ENCODE assay signal across 21 cellular contexts in the genomic region with DNA sequence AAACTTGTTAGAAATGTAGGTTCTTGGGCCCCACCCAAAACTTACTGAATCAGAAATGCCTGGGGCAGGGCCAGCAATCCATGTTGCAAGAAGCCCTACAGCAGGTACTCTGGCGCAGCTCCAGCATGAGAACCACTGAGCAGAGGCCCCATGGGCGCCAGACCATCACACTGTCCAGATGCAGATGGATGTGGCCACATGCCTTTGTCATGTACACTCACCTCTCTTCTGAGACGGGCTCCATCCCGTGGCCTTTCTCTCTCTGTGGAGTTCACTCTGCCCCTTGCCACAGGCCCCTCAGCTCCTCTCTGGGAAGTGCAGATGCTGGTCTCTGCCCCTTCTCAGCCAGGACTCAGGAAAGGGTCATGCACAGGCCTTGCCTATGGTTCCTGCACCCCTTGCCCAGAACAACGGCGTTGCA. TPM values are rescaled to one million over a fixed set of nuclear protein-coding genes. Genes with fewer than 3 reads are reported as not detected.
DNase-seq lines count a peak whose midpoint lies in the region; ATAC-seq and TF ChIP-seq lines count a peak whose summit lies in the region.
"Had no signal": no experiment of that assay in that cellular context is flagged by ENCODE, and none has a peak within 500 bp of the region (broad histone marks: within the 10 kb centered on the region; RNA-seq: fewer than 3 reads in every experiment).

No MANE protein-coding gene starts in this region.

- CTCF ChIA-PET in activated CD4-positive, alpha-beta memory T cell treated with anti-CD3 and anti-CD28 coated beads, Interleukin-2, amount 10 ng/mL, durations not matched to agents 7 days and 5 days (lab: Charles Lee), result interaction anchor here (1.3 kb wide), 1 partner anchor 8 kb away, joined by 3 read pairs; no protein-coding TSS in a partner anchor
- CTCF ChIA-PET in activated CD4-positive, alpha-beta memory T cell treated with anti-CD3 and anti-CD28 coated beads for 36 hours (lab: Charles Lee), result interaction anchor here (0.9 to 1.3 kb wide), 2 partner anchors 13 to 33 kb away, joined by 3 read pairs; a partner anchor contains a TSS

- H3K27me3 ChIP-seq in sigmoid colon, result no peaks in the 10 kb centered on the region
- H3K27me3 ChIP-seq: BLaER1, esophagus muscularis mucosa had no signal

- H3K27ac ChIP-seq in sigmoid colon, result no peak overlapping the region
- H3K27ac ChIP-seq: A549, BLaER1, esophagus muscularis mucosa had no signal

- 95 to 96% methylated on average over 6 of the region's 6 CpGs for WGBS in sigmoid colon, 2 donors

- H3K27me3 Mint-ChIP-seq in activated CD4-positive, alpha-beta memory T cell treated with anti-CD3 and anti-CD28 coated beads, Interleukin-2, amount 10 ng/mL, durations not matched to agents 7 days and 5 days, result no peaks in the 10 kb centered on the region
- H3K27me3 Mint-ChIP-seq in activated CD4-positive, alpha-beta memory T cell treated with anti-CD3 and anti-CD28 coated beads for 36 hours, result no peaks in the 10 kb centered on the region
- H3K27me3 Mint-ChIP-seq: activated naive CD8-positive, alpha-beta T cell treated with anti-CD3 and anti-CD28 coated beads for 36 hours had no signal

- DNase-seq in activated CD4-positive, alpha-beta memory T cell treated with anti-CD3 and anti-CD28 coated beads, Interleukin-2, amount 10 ng/mL, durations not matched to agents 7 days and 5 days, result no peak
- no peak for DNase-seq in activated CD4-positive, alpha-beta memory T cell treated with anti-CD3 and anti-CD28 coated beads for 36 hours
- DNase-seq in RPMI8226, result peak; percentile 39
- peak; percentile 63 for DNase-seq in glomerular visceral epithelial cell (ENCODE audit: extremely low spot score)
- peak; percentile 66 for DNase-seq in sigmoid colon
- no peak for DNase-seq in activated CD8-positive, alpha-beta memory T cell treated with anti-CD3 and anti-CD28 coated beads, Interleukin-2, amount 50 U/mL, for 48 hours
- DNase-seq: activated CD4-positive, alpha-beta T cell treated with anti-CD3 and anti-CD28 coated beads for 1 hour; activated naive CD8-positive, alpha-beta T cell treated with anti-CD3 and anti-CD28 coated beads for 36 hours; Calu3; effector memory CD4-positive, alpha-beta T cell; H9; kidney glomerular epithelial cell; mesenchymal stem cell; NCI-H1105 treated with DMSO at 0.1 percent for 48 hours had no signal

- H3K4me1 Mint-ChIP-seq in activated CD4-positive, alpha-beta memory T cell treated with anti-CD3 and anti-CD28 coated beads, Interleukin-2, amount 10 ng/mL, durations not matched to agents 7 days and 5 days, result peaks cover 34% of the 10 kb centered on the region
- peaks cover 24% of the 10 kb centered on the region for H3K4me1 Mint-ChIP-seq in activated CD4-positive, alpha-beta memory T cell treated with anti-CD3 and anti-CD28 coated beads for 36 hours (ENCODE audit: low read depth)

- intact Hi-C loops in activated CD4-positive, alpha-beta memory T cell treated with anti-CD3 and anti-CD28 coated beads for 36 hours (cut with micrococcal nuclease), result loop anchor here (5.0 kb wide), 1 partner anchor 45 kb away; a partner anchor contains a TSS
- intact Hi-C loops in sigmoid colon (cut with DNase I), result loop anchor here (5.0 kb wide), 3 partner anchors 55 to 455 kb away; a partner anchor contains a TSS

- TF ChIP-seq CTCF in sigmoid colon (IDR thresholded peaks at IDR 0.05), result no peak

- H3K27ac Mint-ChIP-seq in activated CD4-positive, alpha-beta memory T cell treated with anti-CD3 and anti-CD28 coated beads, Interleukin-2, amount 10 ng/mL, durations not matched to agents 7 days and 5 days, result no peak overlapping the region
- H3K27ac Mint-ChIP-seq in activated CD4-positive, alpha-beta memory T cell treated with anti-CD3 and anti-CD28 coated beads for 36 hours, result no peak overlapping the region
- H3K27ac Mint-ChIP-seq: activated naive CD8-positive, alpha-beta T cell treated with anti-CD3 and anti-CD28 coated beads for 36 hours; H9 had no signal

- peaks cover 0 to 18% (median 14%) of the 10 kb centered on the region in 4 donors for H3K4me1 ChIP-seq in sigmoid colon

- peaks cover 17% of the 10 kb centered on the region for H3K36me3 Mint-ChIP-seq in activated CD4-positive, alpha-beta memory T cell treated with anti-CD3 and anti-CD28 coated beads, Interleukin-2, amount 10 ng/mL, durations not matched to agents 7 days and 5 days (ENCODE audit: low read depth)
- peaks cover 13% of the 10 kb centered on the region for H3K36me3 Mint-ChIP-seq in activated CD4-positive, alpha-beta memory T cell treated with anti-CD3 and anti-CD28 coated beads for 36 hours

- no peaks in the 10 kb centered on the region for H3K36me3 ChIP-seq in sigmoid colon

- TF ChIP-seq POLR2A in sigmoid colon (IDR thresholded peaks at IDR 0.05), result no peak

- no peaks in the 10 kb centered on the region for H3K9me3 ChIP-seq in sigmoid colon
- H3K9me3 ChIP-seq: A549, BLaER1, esophagus muscularis mucosa had no signal

- no peaks in the 10 kb centered on the region for H3K9me3 Mint-ChIP-seq in activated CD4-positive, alpha-beta memory T cell treated with anti-CD3 and anti-CD28 coated beads, Interleukin-2, amount 10 ng/mL, durations not matched to agents 7 days and 5 days
- H3K9me3 Mint-ChIP-seq in activated CD4-positive, alpha-beta memory T cell treated with anti-CD3 and anti-CD28 coated beads for 36 hours, result no peaks in the 10 kb centered on the region
- H3K9me3 Mint-ChIP-seq: activated naive CD8-positive, alpha-beta T cell treated with anti-CD3 and anti-CD28 coated beads for 36 hours; H9 had no signal

- ATAC-seq in GM18511 (IDR thresholded peaks at IDR 0.05; ENCODE audit: unreplicated experiment), result no peak
- no peak for ATAC-seq in GM19397 (IDR thresholded peaks at IDR 0.05; ENCODE audit: unreplicated experiment)
- ATAC-seq: A549 had no signal

- H3K4me3 ChIP-seq in sigmoid colon, result no peak overlapping the region
- H3K4me3 ChIP-seq: A549, BLaER1, esophagus muscularis mucosa had no signal

- POLR2A ChIA-PET in activated CD4-positive, alpha-beta memory T cell treated with anti-CD3 and anti-CD28 coated beads, Interleukin-2, amount 10 ng/mL, durations not matched to agents 7 days and 5 days (lab: Charles Lee), result interaction anchor here (2.8 kb wide), 1 partner anchor 87 kb away, joined by 7 read pairs; a partner anchor contains a TSS
- POLR2A ChIA-PET in activated CD4-positive, alpha-beta memory T cell treated with anti-CD3 and anti-CD28 coated beads for 36 hours (lab: Charles Lee), result no interaction called here

- peak overlapping the region; percentile 4 for H3K4me3 Mint-ChIP-seq in activated CD4-positive, alpha-beta memory T cell treated with anti-CD3 and anti-CD28 coated beads, Interleukin-2, amount 10 ng/mL, durations not matched to agents 7 days and 5 days
- H3K4me3 Mint-ChIP-seq in activated CD4-positive, alpha-beta memory T cell treated with anti-CD3 and anti-CD28 coated beads for 36 hours, result no peak overlapping the region
- H3K4me3 Mint-ChIP-seq: activated naive CD8-positive, alpha-beta T cell treated with anti-CD3 and anti-CD28 coated beads for 36 hours had no signal

- TF ChIP-seq EP300 in sigmoid colon (IDR thresholded peaks at IDR 0.05), result no peak

RNA-seq across cellular contexts. Expression of a gene that starts 2.3 kb away (rescaled TPM):
- 10 to 100 TPM; 74.5 to 75.8 TPM for total RNA-seq in activated CD4-positive, alpha-beta memory T cell treated with anti-CD3 and anti-CD28 coated beads, Interleukin-2, amount 10 ng/mL, durations not matched to agents 7 days and 5 days
- 10 to 100 TPM; 53.5 to 54.7 TPM for total RNA-seq in activated CD4-positive, alpha-beta memory T cell treated with anti-CD3 and anti-CD28 coated beads for 36 hours
- total RNA-seq in sigmoid colon, result 1 to 10 TPM in 2 of 4 donors, under 1 TPM in 2; 0.71 to 1.9 (median 1.1) TPM
- 10 to 100 TPM in 1 of 3 donors, 1 to 10 TPM in 1, under 1 TPM in 1; 0.60 to 11.6 (median 1.2) TPM for polyA plus RNA-seq in sigmoid colon

RNA-seq across cellular contexts. Expression of a gene that starts 33.0 kb away (rescaled TPM):
- 10 to 100 TPM; 12.5 to 13.9 TPM for total RNA-seq in activated CD4-positive, alpha-beta memory T cell treated with anti-CD3 and anti-CD28 coated beads, Interleukin-2, amount 10 ng/mL, durations not matched to agents 7 days and 5 days
- total RNA-seq in activated CD4-positive, alpha-beta memory T cell treated with anti-CD3 and anti-CD28 coated beads for 36 hours, result 10 to 100 TPM; 23.9 to 24.3 TPM
- total RNA-seq in sigmoid colon, result 1 to 10 TPM in 1 of 4 donors, not detected in 3; 8.3 TPM
- 10 to 100 TPM in 1 of 3 donors, 1 to 10 TPM in 1, under 1 TPM in 1; 0.60 to 10.6 (median 2.3) TPM for polyA plus RNA-seq in sigmoid colon

RNA-seq across cellular contexts. Expression of a gene that starts 44.1 kb away (rescaled TPM):
- not detected for total RNA-seq in activated CD4-positive, alpha-beta memory T cell treated with anti-CD3 and anti-CD28 coated beads, Interleukin-2, amount 10 ng/mL, durations not matched to agents 7 days and 5 days
- not detected for total RNA-seq in activated CD4-positive, alpha-beta memory T cell treated with anti-CD3 and anti-CD28 coated beads for 36 hours
- under 1 TPM in 1 of 4 donors, not detected in 3; 0.83 TPM for total RNA-seq in sigmoid colon
- under 1 TPM in 1 of 3 donors, not detected in 2; 0.13 TPM for polyA plus RNA-seq in sigmoid colon
- total RNA-seq: activated naive CD8-positive, alpha-beta T cell treated with anti-CD3 and anti-CD28 coated beads for 36 hours; Calu3; subcutaneous adipose tissue; ureter had no signal
- polyA plus RNA-seq: A549 had no signal

RNA-seq across cellular contexts. Expression of a gene that starts 48.0 kb away (rescaled TPM):
- total RNA-seq in activated CD4-positive, alpha-beta memory T cell treated with anti-CD3 and anti-CD28 coated beads, Interleukin-2, amount 10 ng/mL, durations not matched to agents 7 days and 5 days, result 10 to 100 TPM; 11.4 to 13.7 TPM
- 10 to 100 TPM; 12.2 to 12.4 TPM for total RNA-seq in activated CD4-positive, alpha-beta memory T cell treated with anti-CD3 and anti-CD28 coated beads for 36 hours
- 10 to 100 TPM in 2 of 4 donors, 1 to 10 TPM in 2; 5.9 to 16.1 (median 10.5) TPM for total RNA-seq in sigmoid colon
- polyA plus RNA-seq in sigmoid colon, result 1 to 10 TPM in 2 of 3 donors, under 1 TPM in 1; 0.60 to 6.5 (median 1.4) TPM

Comparison
In these comparisons a context has a peak if more than half of its experiments do, and no peak if none do; other contexts are left out.
1. DNase-seq: peak in RPMI8226 (single experiment), glomerular visceral epithelial cell (single experiment) and sigmoid colon (single experiment); none in activated CD4-positive, alpha-beta memory T cell treated with anti-CD3 and anti-CD28 coated beads, Interleukin-2, amount 10 ng/mL, durations not matched to agents 7 days and 5 days (single experiment), activated CD4-positive, alpha-beta memory T cell treated with anti-CD3 and anti-CD28 coated beads for 36 hours (single experiment) and activated CD8-positive, alpha-beta memory T cell treated with anti-CD3 and anti-CD28 coated beads, Interleukin-2, amount 50 U/mL, for 48 hours (single experiment).
2. RNA of a gene that starts 2.3 kb away (total RNA-seq): 74.5 to 75.8 TPM in activated CD4-positive, alpha-beta memory T cell treated with anti-CD3 and anti-CD28 coated beads, Interleukin-2, amount 10 ng/mL, durations not matched to agents 7 days and 5 days and 53.5 to 54.7 TPM in activated CD4-positive, alpha-beta memory T cell treated with anti-CD3 and anti-CD28 coated beads for 36 hours; 0.71 to 1.9 TPM in sigmoid colon; every median in the first group is over 10 times any median in the second.